Comparison of ENCODE assay signal across 25 cellular contexts in genomic region chr1:213439703-213440102, GRCh38.
"Had no signal": no experiment of that assay in that cellular context is flagged by ENCODE, and none has a peak within 500 bp of the region (broad histone marks: within the 10 kb centered on the region; RNA-seq: fewer than 3 reads in every experiment).

No MANE protein-coding gene starts in this region.

- H3K36me3 Mint-ChIP-seq: mesothelial cell of epicardium; naive B cell; natural killer cell treated with Interleukin-12 subunit alpha and Interleukin-12 subunit beta and Interleukin-15 and Interleukin-18, amount 100 ng/mL, for 72 hours had no signal

- H3K4me1 Mint-ChIP-seq: mesothelial cell of epicardium, naive B cell had no signal

- H3K36me3 ChIP-seq: left ventricle myocardium inferior, ovary, right atrium auricular region, suprapubic skin, thoracic aorta, tibial artery, upper lobe of right lung had no signal

- FAIRE-seq: islet of Langerhans, urothelium cell line had no signal

- H3K4me3 ChIP-seq: left ventricle myocardium inferior, lung, ovary, right atrium auricular region, skin epidermis, suprapubic skin, thoracic aorta, tibial artery, upper lobe of right lung had no signal

- H3K27me3 Mint-ChIP-seq: progenitor cell of endocrine pancreas had no signal

- H3K9me3 ChIP-seq: left ventricle myocardium inferior, ovary, right atrium auricular region, suprapubic skin, thoracic aorta, tibial artery, upper lobe of right lung had no signal

- H3K27me3 ChIP-seq: ovary, right atrium auricular region, suprapubic skin, tibial artery, upper lobe of right lung had no signal

- ATAC-seq: natural killer cell treated with Interleukin-12 subunit alpha and Interleukin-12 subunit beta and Interleukin-15 and Interleukin-18, amount 100 ng/mL, for 72 hours; sciatic nerve; upper lobe of right lung had no signal

- H3K4me1 ChIP-seq: left ventricle myocardium inferior, right atrium auricular region, suprapubic skin, tibial artery, upper lobe of right lung had no signal

- DNase-seq: hippocampal formation; left ventricle myocardium inferior; mesendoderm; naive B cell; ovary; stimulated activated CD4-positive, alpha-beta T cell treated with anti-CD3 and anti-CD28 coated beads, Interleukin-12 subunit alpha, Interleukin-12 subunit beta, amount 100 ng/mL, for 4 hours; stimulated activated CD4-positive, alpha-beta T cell treated with anti-CD3 and anti-CD28 coated beads, Interleukin-15, amount 100 ng/mL, for 24 hours; stimulated activated CD4-positive, alpha-beta T cell treated with anti-CD3 and anti-CD28 coated beads, Interleukin-2, amount 100 ng/mL, for 24 hours; stimulated activated CD4-positive, alpha-beta T cell treated with anti-CD3 and anti-CD28 coated beads, Interleukin-4, amount 100 ng/mL, for 1 hour; stimulated activated naive CD4-positive, alpha-beta T cell; tibial artery; trophoblast cell; upper lobe of right lung had no signal

- H3K9me3 Mint-ChIP-seq: stimulated activated naive CD8-positive, alpha-beta T cell treated with anti-CD3 and anti-CD28 coated beads, Interleukin-15, Interleukin-2, amounts not matched to agents 100 ng/mL and 50 ng/mL, for 24 hours had no signal

- H3K4me3 Mint-ChIP-seq: mesothelial cell of epicardium; naive B cell; natural killer cell treated with Interleukin-12 subunit alpha and Interleukin-12 subunit beta and Interleukin-15 and Interleukin-18, amount 100 ng/mL, for 72 hours; stimulated activated naive CD8-positive, alpha-beta T cell treated with anti-CD3 and anti-CD28 coated beads, Interleukin-15, Interleukin-2, amounts not matched to agents 100 ng/mL and 50 ng/mL, for 24 hours had no signal

- H3K27ac ChIP-seq: left ventricle myocardium inferior, ovary, right atrium auricular region, skin epidermis, suprapubic skin, thoracic aorta, tibial artery, upper lobe of right lung had no signal

- H3K27ac Mint-ChIP-seq: mesothelial cell of epicardium; naive B cell; natural killer cell treated with Interleukin-12 subunit alpha and Interleukin-12 subunit beta and Interleukin-15 and Interleukin-18, amount 100 ng/mL, for 72 hours; stimulated activated naive CD8-positive, alpha-beta T cell treated with anti-CD3 and anti-CD28 coated beads, Interleukin-15, Interleukin-2, amounts not matched to agents 100 ng/mL and 50 ng/mL, for 24 hours had no signal
